In genomic region chr9:114046876-114047275, GRCh38 we compare ENCODE assay signal across 19 cellular contexts. TPM values are rescaled to one million over a fixed set of nuclear protein-coding genes. Genes with fewer than 3 reads are reported as not detected.
A peak's percentile ranks its signal among the peaks of the same experiment; 100 is the strongest.
DNase-seq lines count a peak whose midpoint lies in the region; TF ChIP-seq lines count a peak whose summit lies in the region.
"Had no signal": no experiment of that assay in that cellular context is flagged by ENCODE, and none has a peak within 500 bp of the region (broad histone marks: within the 10 kb centered on the region; RNA-seq: fewer than 3 reads in every experiment).

No MANE protein-coding gene starts in this region.

- H3K4ac ChIP-seq in H9 (ENCODE audit: low read depth, low read length) = no peak overlapping the region

- H3K4me3 ChIP-seq in HFF-Myc (replicated peaks; ENCODE audit: low read depth, low read length) (no peak overlapping the region), foreskin fibroblast (ENCODE audit: low read depth in 1 of 2, low read length in 2 of 2) (no peak overlapping the region)
- H3K4me3 ChIP-seq: GM12878 had no signal

- peak; percentile 44 for DNase-seq in EH (ENCODE audit: low read depth)
- peak; percentile 5 for DNase-seq in HFF-Myc (ENCODE audit: extremely low read depth, low read depth)
- peak; percentile 6 for DNase-seq in amniotic epithelial cell (ENCODE audit: low read depth)
- DNase-seq in foreskin fibroblast = peak; percentile 46 to 47
- DNase-seq in 8988T = no peak
- DNase-seq in progenitor cell of endocrine pancreas (ENCODE audit: low spot score, unreplicated experiment) = no peak
- no peak for DNase-seq in H9
- no peak for DNase-seq in HuH-7.5 (ENCODE audit: low spot score)
- DNase-seq: CD4-positive, alpha-beta memory T cell; Karpas-422; NCI-H1436; NCI-H2029; NCI-H2171; NCI-H446; NK-92 treated with Interleukin-12 subunit alpha and Interleukin-12 subunit beta, amount 100 ng/mL, for 24 hours had no signal

- H3K36me3 Mint-ChIP-seq in progenitor cell of endocrine pancreas (ENCODE audit: insufficient read depth) (peaks cover 69% of the 10 kb centered on the region), H9 (ENCODE audit: insufficient read depth in 1 of 3, low read depth in 3 of 3) (peaks cover 17 to 42% (median 39%) of the 10 kb centered on the region in 3 experiments; a peak in 6 of 7 replicates)

- H3K23me2 ChIP-seq in H9 (ENCODE audit: insufficient read length, low read depth, low read length, poor library complexity, severe bottlenecking) = no peaks in the 10 kb centered on the region

- no peaks in the 10 kb centered on the region for H3K27me3 ChIP-seq in H9 (ENCODE audit: insufficient read depth, low read length)

- no peak overlapping the region for H3T11ph ChIP-seq in H9 (ENCODE audit: low read length)

- H4K8ac ChIP-seq in H9 (replicated peaks; ENCODE audit: insufficient read length, low read depth, low read length) = no peak overlapping the region

- H2BK5ac ChIP-seq in H9 (ENCODE audit: insufficient read length, low read length) = no peak overlapping the region

- H2BK12ac ChIP-seq in H9 (ENCODE audit: insufficient read length, low read depth, low read length) = no peak overlapping the region

- H2BK120ac ChIP-seq in H9 (ENCODE audit: low read depth, low read length, poor library complexity, severe bottlenecking) = no peak overlapping the region

- no peak overlapping the region for H3K27ac ChIP-seq in H9 (ENCODE audit: insufficient read length, low read depth, low read length)
- H3K27ac ChIP-seq: RWPE1 had no signal

- no peak overlapping the region for H4K91ac ChIP-seq in H9 (ENCODE audit: insufficient read length, low read depth, low read length)

- TF ChIP-seq CTCF in HFF-Myc (IDR thresholded peaks at IDR 0.05; ENCODE audit: low read depth, low read length, missing control alignments) (no peak), foreskin fibroblast (IDR thresholded peaks at IDR 0.05; ENCODE audit: low read depth, low read length) (no peak), progenitor cell of endocrine pancreas (IDR thresholded peaks at IDR 0.05; ENCODE audit: unreplicated experiment) (no peak), H9 (conservative IDR thresholded peaks at IDR 0.05) (no peak)

- no peaks in the 10 kb centered on the region for H4K20me1 ChIP-seq in H9 (ENCODE audit: control insufficient read depth, insufficient read depth, insufficient read length)

- no peak overlapping the region for H3K27ac Mint-ChIP-seq in progenitor cell of endocrine pancreas
- no peak overlapping the region for H3K27ac Mint-ChIP-seq in H9
- H3K27ac Mint-ChIP-seq: CD4-positive, alpha-beta memory T cell; T-helper 1 cell treated with Interleukin-12 subunit alpha and Interleukin-12 subunit beta and Interleukin-4 antibody, amounts not matched to agents 30 μg/mL and 1 μg/mL, for 36 hours had no signal

- no peak overlapping the region for H4K5ac ChIP-seq in H9 (ENCODE audit: insufficient read length, low read depth, low read length)

- H3K79me1 ChIP-seq in H9 (ENCODE audit: insufficient read depth, low read depth, low read length, poor library complexity, severe bottlenecking) = no peaks in the 10 kb centered on the region

- no peak overlapping the region for H3K4me2 ChIP-seq in H9 (ENCODE audit: insufficient read depth, insufficient read length, low read length)

- no peak overlapping the region for H3K4me3 Mint-ChIP-seq in progenitor cell of endocrine pancreas (ENCODE audit: low read depth)
- H3K4me3 Mint-ChIP-seq in H9 = no peak overlapping the region
- H3K4me3 Mint-ChIP-seq: CD4-positive, alpha-beta memory T cell; T-helper 1 cell treated with Interleukin-12 subunit alpha and Interleukin-12 subunit beta and Interleukin-4 antibody, amounts not matched to agents 30 μg/mL and 1 μg/mL, for 36 hours had no signal

- no peaks in the 10 kb centered on the region for H3K9me3 ChIP-seq in H9 (ENCODE audit: control insufficient read depth, low read depth, low read length)

- no peak overlapping the region for H2BK20ac ChIP-seq in H9 (ENCODE audit: low read depth, low read length, poor library complexity, severe bottlenecking)

- no peak overlapping the region for H3K23ac ChIP-seq in H9 (ENCODE audit: insufficient read length, low read depth, low read length)

- H3K27me3 Mint-ChIP-seq in progenitor cell of endocrine pancreas (no peaks in the 10 kb centered on the region), H9 (ENCODE audit: low read depth) (no peaks in the 10 kb centered on the region)

- no peak overlapping the region for H2AK5ac ChIP-seq in H9 (ENCODE audit: insufficient read length, low read length)

- H2AFZ ChIP-seq in H9 (ENCODE audit: low read length) = no peak overlapping the region

- H3K9me3 Mint-ChIP-seq in progenitor cell of endocrine pancreas (ENCODE audit: low read depth) (peaks cover 8% of the 10 kb centered on the region), H9 (no peaks in the 10 kb centered on the region)
- H3K9me3 Mint-ChIP-seq: T-helper 1 cell treated with Interleukin-12 subunit alpha and Interleukin-12 subunit beta and Interleukin-4 antibody, amounts not matched to agents 30 μg/mL and 1 μg/mL, for 36 hours had no signal

- H3K18ac ChIP-seq in H9 (ENCODE audit: insufficient read length, low read depth, low read length) = no peak overlapping the region

- no CpG with 5 or more reads among the region's 1 CpG for WGBS in H9 (ENCODE audit: extremely low coverage, insufficient read length, low lambda C conversion rate)

- no peak overlapping the region for H3K56ac ChIP-seq in H9 (ENCODE audit: insufficient read length, low read depth, low read length)

- H3K4me1 Mint-ChIP-seq in progenitor cell of endocrine pancreas (ENCODE audit: low read depth) = peaks cover 3% of the 10 kb centered on the region
- 0 out of 4 replicates have a peak, but pooled peaks cover 0 to 3% of the 10 kb centered on the region in 2 experiments for H3K4me1 Mint-ChIP-seq in H9
- H3K4me1 Mint-ChIP-seq: CD4-positive, alpha-beta memory T cell had no signal

- no peak overlapping the region for H3K9ac ChIP-seq in H9 (ENCODE audit: extremely low read depth, insufficient read length, low read length)

- no peak overlapping the region for H3K14ac ChIP-seq in H9 (ENCODE audit: insufficient read depth, low read length)

- H3K79me2 ChIP-seq in H9 (ENCODE audit: insufficient read depth, low read length) = no peaks in the 10 kb centered on the region

- H2BK15ac ChIP-seq in H9 (ENCODE audit: low read depth, low read length) = no peak overlapping the region

- no peaks in the 10 kb centered on the region for H3K4me1 ChIP-seq in H9 (ENCODE audit: insufficient read depth, low read length)

RNA-seq across cellular contexts. Expression of gene AMBP, which starts 31.2 kb away (rescaled TPM):
- total RNA-seq in progenitor cell of endocrine pancreas (678 and 717 TPM in 2 replicates), H9 (2021) (0.20 and 0.81 TPM in 2 replicates)
- total RNA-seq: CD4-positive, alpha-beta memory T cell; G401 had no signal

RNA-seq across cellular contexts. Expression of gene KIF12, which starts 52.2 kb away (rescaled TPM):
- total RNA-seq in progenitor cell of endocrine pancreas = 166 and 176 TPM in 2 replicates
- 1.8 and 3.3 TPM in 2 replicates for total RNA-seq in H9 (2021)
- total RNA-seq: CD4-positive, alpha-beta memory T cell; GM12878 had no signal

Comparison
In these comparisons a context has a peak if more than half of its experiments do, and no peak if none do; other contexts are left out.
1. DNase-seq: peak in EH (single experiment), HFF-Myc (single experiment), amniotic epithelial cell (single experiment) and foreskin fibroblast (2 of 2); none in 8988T (single experiment), progenitor cell of endocrine pancreas (single experiment), H9 (single experiment) and HuH-7.5 (single experiment).
2. RNA of gene AMBP, which starts 31.2 kb away (total RNA-seq): 678 to 717 TPM in progenitor cell of endocrine pancreas; 0.20 to 0.81 TPM in H9; every median in the first group is over 100 times any median in the second.
3. RNA of gene KIF12, which starts 52.2 kb away (total RNA-seq): 166 to 176 TPM in progenitor cell of endocrine pancreas; 1.8 to 3.3 TPM in H9; every median in the first group is over 10 times any median in the second.